In genomic region chr5:157366741-157367684, GRCh38 we compare ENCODE assay signal across 8 cellular contexts.
A peak's percentile ranks its signal among the peaks of the same experiment; 100 is the strongest.
DNase-seq lines count a peak whose midpoint lies in the region; ATAC-seq and TF ChIP-seq lines count a peak whose summit lies in the region.

No MANE protein-coding gene starts in this region.

- H3K9ac ChIP-seq in muscle layer of colon (ENCODE audit: low read length) = no peak overlapping the region

- no peak overlapping the region for H3K4me3 ChIP-seq in BJ (ENCODE audit: low read depth, low read length)
- no peak overlapping the region for H3K4me3 ChIP-seq in muscle layer of colon (ENCODE audit: low read depth in 1 of 2, low read length in 2 of 2)

- CTCF ChIA-PET in BJ (lab: Yijun Ruan, JAX) = interaction anchor here (1.0 to 1.7 kb wide), 9 partner anchors 11 to 112 kb away, joined by 3 to 8 read pairs (median 4); a partner anchor contains a TSS

- no peaks in the 10 kb centered on the region for H3K9me3 ChIP-seq in muscle layer of colon (ENCODE audit: low read length)

- H3K36me3 ChIP-seq in BJ (ENCODE audit: control insufficient read depth, insufficient read depth, low read length) (no peaks in the 10 kb centered on the region), muscle layer of colon (ENCODE audit: insufficient read depth, low read length) (no peaks in the 10 kb centered on the region)

- TF ChIP-seq CTCF in BJ (IDR thresholded peaks at IDR 0.05; ENCODE audit: insufficient read depth, low read depth, low read length) = peak; percentile 68

- DNase-seq in BJ (ENCODE audit: low read depth) (peak; percentile 12), LHCN-M2 (ENCODE audit: low read depth) (peak; percentile 74), ecto neural progenitor cell (ENCODE audit: low spot score) (peak; percentile 59), kidney glomerular epithelial cell (lab: John Stamatoyannopoulos, UW) (no peak), UCSD-AML1 (lab: John Stamatoyannopoulos, UW; ENCODE audit: unreplicated experiment) (no peak), activated gamma-delta T cell treated with Interleukin-2 at 50 U/mL for 16 hours (no peak)

- H3K27me3 ChIP-seq in BJ (ENCODE audit: control insufficient read depth, insufficient read depth, low read length) (no peaks in the 10 kb centered on the region), muscle layer of colon (ENCODE audit: control insufficient read depth in 1 of 2, insufficient read depth in 2 of 2, low read length in 2 of 2) (no peaks in the 10 kb centered on the region)

- POLR2A ChIA-PET in BJ (lab: Charles Lee) = interaction anchor here (0.7 kb wide), 1 partner anchor 140 kb away, joined by 6 read pairs; no protein-coding TSS in a partner anchor

- H3K27ac ChIP-seq in muscle layer of colon (ENCODE audit: low read depth, low read length) = peak overlapping the region; percentile 77

- peaks cover 57% of the 10 kb centered on the region for H3K4me1 ChIP-seq in muscle layer of colon (ENCODE audit: insufficient read depth, low read length)

- no peak for ATAC-seq in GM18858 (IDR thresholded peaks at IDR 0.05; ENCODE audit: unreplicated experiment)

Comparison
In these comparisons a context has a peak if more than half of its experiments do, and no peak if none do; other contexts are left out.
1. DNase-seq: peak in BJ (single experiment), LHCN-M2 (single experiment) and ecto neural progenitor cell (single experiment); none in kidney glomerular epithelial cell (single experiment), UCSD-AML1 (single experiment) and activated gamma-delta T cell treated with Interleukin-2 at 50 U/mL for 16 hours (single experiment).